ENCODE assay signal across 25 cellular contexts in the genomic region with DNA sequence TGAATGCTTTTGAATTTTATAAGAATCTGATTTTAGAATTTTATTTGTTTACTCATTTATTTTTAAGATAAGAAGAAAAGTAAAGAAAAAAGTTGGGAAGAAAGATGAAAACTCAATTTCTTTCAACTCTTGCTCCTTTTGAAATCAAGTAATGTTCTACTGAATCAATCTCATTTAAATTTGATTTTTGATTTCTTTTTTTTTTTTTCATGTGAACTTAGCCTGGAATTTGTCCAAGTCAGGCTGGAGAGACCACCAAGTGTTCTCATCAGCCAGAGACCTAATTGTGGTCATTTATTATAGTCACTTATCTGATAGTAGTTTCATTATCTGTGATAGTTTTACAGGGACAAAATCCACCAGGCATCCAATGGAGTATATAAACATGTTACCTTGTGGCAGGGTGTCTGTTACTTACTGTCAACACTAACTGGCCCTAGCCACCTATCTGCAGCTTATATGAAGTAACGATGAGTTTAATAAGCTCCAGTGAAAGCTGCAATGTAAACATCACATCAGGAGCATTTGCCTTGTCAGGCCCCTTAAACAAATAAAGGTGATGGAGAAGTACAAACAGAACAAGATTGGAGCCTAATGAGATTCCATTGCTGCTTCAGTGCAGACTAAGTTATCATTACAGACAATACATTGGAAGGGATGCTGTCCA. TPM values are rescaled to one million over a fixed set of nuclear protein-coding genes. Genes with fewer than 3 reads are reported as not detected.
A peak's percentile ranks its signal among the peaks of the same experiment; 100 is the strongest.
DNase-seq lines count a peak whose midpoint lies in the region; ATAC-seq and TF ChIP-seq lines count a peak whose summit lies in the region.
"Had no signal": no experiment of that assay in that cellular context is flagged by ENCODE, and none has a peak within 500 bp of the region (broad histone marks: within the 10 kb centered on the region; RNA-seq: fewer than 3 reads in every experiment).

No MANE protein-coding gene starts in this region.

- no peaks in the 10 kb centered on the region for H3K36me3 Mint-ChIP-seq in natural killer cell
- H3K36me3 Mint-ChIP-seq in activated T-helper 1 cell treated with anti-CD3 and anti-CD28 coated beads, Interleukin-12 subunit alpha, Interleukin-12 subunit beta, Interleukin-2, Interleukin-4 antibody, amounts not matched to agents 30 ng/mL and 10 ng/mL and 1 ng/mL, durations not matched to agents 14 hours and 24 hours and 36 hours (ENCODE audit: low read depth), result no peaks in the 10 kb centered on the region

- DNase-seq in COLO668 (lab: John Stamatoyannopoulos, UW; ENCODE audit: unreplicated experiment) (peak; percentile 52), NCI-H1092 (lab: John Stamatoyannopoulos, UW) (peak; percentile 21), NCI-H526 (lab: John Stamatoyannopoulos, UW) (peak; percentile 69 to 75), SK-N-DZ (ENCODE audit: low spot score) (peak; percentile 25), natural killer cell (no peak), NCI-H1436 treated with DMSO at 0.1 percent for 48 hours (lab: John Stamatoyannopoulos, UW) (no peak)
- DNase-seq in activated T-helper 1 cell treated with anti-CD3 and anti-CD28 coated beads, Interleukin-12 subunit alpha, Interleukin-12 subunit beta, Interleukin-2, Interleukin-4 antibody, amounts not matched to agents 30 ng/mL and 10 ng/mL and 1 ng/mL, durations not matched to agents 14 hours and 24 hours and 36 hours (ENCODE audit: low spot score), result no peak
- DNase-seq: activated CD4-positive, CD25-positive, alpha-beta regulatory T cell treated with anti-CD3 and anti-CD28 coated beads, Interleukin-2, amount 50 U/mL, for 72 hours; activated CD8-positive, alpha-beta T cell treated with anti-CD3 and anti-CD28 coated beads, Interleukin-2, amount 10 ng/mL, durations not matched to agents 7 days and 5 days; activated naive CD4-positive, alpha-beta T cell treated with anti-CD3 and anti-CD28 coated beads for 36 hours; activated T-cell treated with anti-CD3 and anti-CD28 coated beads, Interleukin-2, amount 50 U/mL, for 1 hour; amygdala; C1 segment of cervical spinal cord; esophagus squamous epithelium; GF-D8; hypothalamus; KBM-7; left ventricle myocardium superior; right lobe of liver; SW 1271; trophoblast cell had no signal

- no peak for TF ChIP-seq CTCF in natural killer cell (IDR thresholded peaks at IDR 0.05)

- H3K9me3 Mint-ChIP-seq in natural killer cell, result no peaks in the 10 kb centered on the region
- H3K9me3 Mint-ChIP-seq in activated T-helper 1 cell treated with anti-CD3 and anti-CD28 coated beads, Interleukin-12 subunit alpha, Interleukin-12 subunit beta, Interleukin-2, Interleukin-4 antibody, amounts not matched to agents 30 ng/mL and 10 ng/mL and 1 ng/mL, durations not matched to agents 14 hours and 24 hours and 36 hours, result no peaks in the 10 kb centered on the region
- H3K9me3 Mint-ChIP-seq: activated naive CD4-positive, alpha-beta T cell treated with anti-CD3 and anti-CD28 coated beads for 36 hours had no signal

- intact Hi-C loops in natural killer cell (cut with micrococcal nuclease), result no loop called here
- intact Hi-C loops in activated T-helper 1 cell treated with anti-CD3 and anti-CD28 coated beads, Interleukin-12 subunit alpha, Interleukin-12 subunit beta, Interleukin-2, Interleukin-4 antibody, amounts not matched to agents 30 ng/mL and 10 ng/mL and 1 ng/mL, durations not matched to agents 14 hours and 24 hours and 36 hours (cut with micrococcal nuclease), result no loop called here

- H3K27me3 Mint-ChIP-seq in natural killer cell (ENCODE audit: low read depth in 2 of 2), result peaks cover 3 to 30% of the 10 kb centered on the region in 2 donors
- H3K27me3 Mint-ChIP-seq in activated T-helper 1 cell treated with anti-CD3 and anti-CD28 coated beads, Interleukin-12 subunit alpha, Interleukin-12 subunit beta, Interleukin-2, Interleukin-4 antibody, amounts not matched to agents 30 ng/mL and 10 ng/mL and 1 ng/mL, durations not matched to agents 14 hours and 24 hours and 36 hours (ENCODE audit: insufficient read depth), result peaks cover 3% of the 10 kb centered on the region

- no peaks in the 10 kb centered on the region for H3K4me1 Mint-ChIP-seq in natural killer cell
- H3K4me1 Mint-ChIP-seq in activated T-helper 1 cell treated with anti-CD3 and anti-CD28 coated beads, Interleukin-12 subunit alpha, Interleukin-12 subunit beta, Interleukin-2, Interleukin-4 antibody, amounts not matched to agents 30 ng/mL and 10 ng/mL and 1 ng/mL, durations not matched to agents 14 hours and 24 hours and 36 hours (ENCODE audit: low read depth), result no peaks in the 10 kb centered on the region

- H3K27ac Mint-ChIP-seq in natural killer cell, result no peak overlapping the region
- H3K27ac Mint-ChIP-seq in activated T-helper 1 cell treated with anti-CD3 and anti-CD28 coated beads, Interleukin-12 subunit alpha, Interleukin-12 subunit beta, Interleukin-2, Interleukin-4 antibody, amounts not matched to agents 30 ng/mL and 10 ng/mL and 1 ng/mL, durations not matched to agents 14 hours and 24 hours and 36 hours, result no peak overlapping the region
- H3K27ac Mint-ChIP-seq: activated CD8-positive, alpha-beta T cell treated with anti-CD3 and anti-CD28 coated beads, Interleukin-2, amount 10 ng/mL, durations not matched to agents 7 days and 5 days; activated naive CD4-positive, alpha-beta T cell treated with anti-CD3 and anti-CD28 coated beads for 36 hours had no signal

- no peak overlapping the region for H3K4me3 Mint-ChIP-seq in natural killer cell
- H3K4me3 Mint-ChIP-seq in activated T-helper 1 cell treated with anti-CD3 and anti-CD28 coated beads, Interleukin-12 subunit alpha, Interleukin-12 subunit beta, Interleukin-2, Interleukin-4 antibody, amounts not matched to agents 30 ng/mL and 10 ng/mL and 1 ng/mL, durations not matched to agents 14 hours and 24 hours and 36 hours, result no peak overlapping the region
- H3K4me3 Mint-ChIP-seq: activated CD8-positive, alpha-beta T cell treated with anti-CD3 and anti-CD28 coated beads, Interleukin-2, amount 10 ng/mL, durations not matched to agents 7 days and 5 days; activated naive CD4-positive, alpha-beta T cell treated with anti-CD3 and anti-CD28 coated beads for 36 hours had no signal

- no peak for ATAC-seq in natural killer cell
- ATAC-seq in GM18858 (IDR thresholded peaks at IDR 0.05; ENCODE audit: unreplicated experiment), result no peak
- ATAC-seq: activated CD8-positive, alpha-beta T cell treated with anti-CD3 and anti-CD28 coated beads, Interleukin-2, amount 10 ng/mL, durations not matched to agents 7 days and 5 days; gastroesophageal sphincter; left ventricle myocardium superior had no signal

RNA-seq across cellular contexts. Expression of a gene that starts 39.2 kb away (rescaled TPM):
- polyA plus RNA-seq in SK-N-DZ (2014; cell fraction: cytosol; rRNA removed), result 6.4 and 6.9 TPM in 2 replicates
- 5.3 and 8.8 TPM in 2 replicates for polyA plus RNA-seq in SK-N-DZ (2014; cell fraction: nucleus; rRNA removed)
- 10 to 100 TPM in 1 of 3 donors, 1 to 10 TPM in 1, under 1 TPM in 1; 0.93 to 19.3 (median 1.0) TPM for total RNA-seq in natural killer cell
- 5.1 and 6.3 TPM in 2 replicates for total RNA-seq in activated T-helper 1 cell treated with anti-CD3 and anti-CD28 coated beads, Interleukin-12 subunit alpha, Interleukin-12 subunit beta, Interleukin-2, Interleukin-4 antibody, amounts not matched to agents 30 ng/mL and 10 ng/mL and 1 ng/mL, durations not matched to agents 14 hours and 24 hours and 36 hours
- total RNA-seq: activated CD8-positive, alpha-beta T cell treated with anti-CD3 and anti-CD28 coated beads, Interleukin-2, amount 10 ng/mL, durations not matched to agents 7 days and 5 days; HT-29 had no signal
- polyA plus RNA-seq: neural cell had no signal

Comparison
In these comparisons a context has a peak if more than half of its experiments do, and no peak if none do; other contexts are left out.
1. DNase-seq: peak in COLO668 (single experiment), NCI-H1092 (single experiment), NCI-H526 (2 of 2) and SK-N-DZ (single experiment); none in natural killer cell (single experiment), activated T-helper 1 cell treated with anti-CD3 and anti-CD28 coated beads, Interleukin-12 subunit alpha, Interleukin-12 subunit beta, Interleukin-2, Interleukin-4 antibody, amounts not matched to agents 30 ng/mL and 10 ng/mL and 1 ng/mL, durations not matched to agents 14 hours and 24 hours and 36 hours (single experiment) and NCI-H1436 treated with DMSO at 0.1 percent for 48 hours (single experiment).